ENCODE assay signal across 1 cellular context in genomic region chr19:44955500-44956439, GRCh38.
A peak's percentile ranks its signal among the peaks of the same experiment; 100 is the strongest.
TF ChIP-seq lines count a peak whose summit lies in the region.

No MANE protein-coding gene starts in this region.

TF ChIP-seq in H1, 55 proteins besides CTCF, POLR2A, EP300 and RAD21:
- no peak for TF ChIP-seq CTBP2 (IDR thresholded peaks at IDR 0.05; ENCODE audit: borderline replicate concordance, insufficient read depth, insufficient read length, low read length)
- peak in 1 of 2 experiments; percentile 33; a peak in 1 of 4 replicates for TF ChIP-seq HDAC2 (IDR thresholded peaks at IDR 0.05; ENCODE audit: borderline replicate concordance in 1 of 2, low read depth in 2 of 2, low read length in 2 of 2)
- TF ChIP-seq BACH1 (IDR thresholded peaks at IDR 0.05; ENCODE audit: low read length): no peak
- TF ChIP-seq KDM4A (IDR thresholded peaks at IDR 0.05; ENCODE audit: low read depth, low read length, severe bottlenecking): peak; percentile 41
- TF ChIP-seq PHF8 (conservative IDR thresholded peaks at IDR 0.05; ENCODE audit: low read depth, low read length): peak; percentile 96
